ENCODE assay signal across 2 cellular contexts in genomic region chr3:152259480-152259879, GRCh38.
TF ChIP-seq lines count a peak whose summit lies in the region.

No MANE protein-coding gene starts in this region.

TF ChIP-seq in HepG2, 621 proteins besides CTCF, POLR2A, EP300 and RAD21:
- TF ChIP-seq ZNF703 (CRISPR knock-in tag; IDR thresholded peaks at IDR 0.05; ENCODE audit: borderline replicate concordance) = no peak
- TF ChIP-seq, protein P1, sequence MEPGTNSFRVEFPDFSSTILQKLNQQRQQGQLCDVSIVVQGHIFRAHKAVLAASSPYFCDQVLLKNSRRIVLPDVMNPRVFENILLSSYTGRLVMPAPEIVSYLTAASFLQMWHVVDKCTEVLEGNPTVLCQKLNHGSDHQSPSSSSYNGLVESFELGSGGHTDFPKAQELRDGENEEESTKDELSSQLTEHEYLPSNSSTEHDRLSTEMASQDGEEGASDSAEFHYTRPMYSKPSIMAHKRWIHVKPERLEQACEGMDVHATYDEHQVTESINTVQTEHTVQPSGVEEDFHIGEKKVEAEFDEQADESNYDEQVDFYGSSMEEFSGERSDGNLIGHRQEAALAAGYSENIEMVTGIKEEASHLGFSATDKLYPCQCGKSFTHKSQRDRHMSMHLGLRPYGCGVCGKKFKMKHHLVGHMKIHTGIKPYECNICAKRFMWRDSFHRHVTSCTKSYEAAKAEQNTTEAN (CRISPR knock-in tag; conservative IDR thresholded peaks at IDR 0.05) = no peak
- no peak for TF ChIP-seq SAP130 (CRISPR knock-in tag; IDR thresholded peaks at IDR 0.05; ENCODE audit: low read depth)
- TF ChIP-seq KDM2A (CRISPR knock-in tag; IDR thresholded peaks at IDR 0.05; ENCODE audit: borderline replicate concordance, low read depth) = no peak
- TF ChIP-seq NCOA2 (CRISPR knock-in tag; IDR thresholded peaks at IDR 0.05) = no peak
- no peak for TF ChIP-seq PRDM10 (CRISPR knock-in tag; IDR thresholded peaks at IDR 0.05; ENCODE audit: low read depth)
- no peak for TF ChIP-seq DRAP1 (CRISPR knock-in tag; IDR thresholded peaks at IDR 0.05)
- no peak for TF ChIP-seq ZNF260 (CRISPR knock-in tag; IDR thresholded peaks at IDR 0.05; ENCODE audit: borderline replicate concordance, low read depth)
- TF ChIP-seq MLX (CRISPR knock-in tag; IDR thresholded peaks at IDR 0.05) = no peak
- TF ChIP-seq, protein P2, sequence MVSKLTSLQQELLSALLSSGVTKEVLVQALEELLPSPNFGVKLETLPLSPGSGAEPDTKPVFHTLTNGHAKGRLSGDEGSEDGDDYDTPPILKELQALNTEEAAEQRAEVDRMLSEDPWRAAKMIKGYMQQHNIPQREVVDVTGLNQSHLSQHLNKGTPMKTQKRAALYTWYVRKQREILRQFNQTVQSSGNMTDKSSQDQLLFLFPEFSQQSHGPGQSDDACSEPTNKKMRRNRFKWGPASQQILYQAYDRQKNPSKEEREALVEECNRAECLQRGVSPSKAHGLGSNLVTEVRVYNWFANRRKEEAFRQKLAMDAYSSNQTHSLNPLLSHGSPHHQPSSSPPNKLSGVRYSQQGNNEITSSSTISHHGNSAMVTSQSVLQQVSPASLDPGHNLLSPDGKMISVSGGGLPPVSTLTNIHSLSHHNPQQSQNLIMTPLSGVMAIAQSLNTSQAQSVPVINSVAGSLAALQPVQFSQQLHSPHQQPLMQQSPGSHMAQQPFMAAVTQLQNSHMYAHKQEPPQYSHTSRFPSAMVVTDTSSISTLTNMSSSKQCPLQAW (CRISPR knock-in tag; IDR thresholded peaks at IDR 0.05) = no peak
- TF ChIP-seq SSRP1 (CRISPR knock-in tag; IDR thresholded peaks at IDR 0.05) = no peak
- no peak for TF ChIP-seq YY1 (IDR thresholded peaks at IDR 0.05; ENCODE audit: insufficient read depth, insufficient replicate concordance, low read depth, low read length)

TF ChIP-seq in HEK293T, 16 proteins besides CTCF, POLR2A, EP300 and RAD21:
- TF ChIP-seq NFRKB (IDR thresholded peaks at IDR 0.05) (no peak), HDGF (IDR thresholded peaks at IDR 0.05; ENCODE audit: borderline replicate concordance) (no peak), FOXA1 (IDR thresholded peaks at IDR 0.05) (no peak), BHLHE40 (IDR thresholded peaks at IDR 0.05; ENCODE audit: borderline replicate concordance) (no peak), PKNOX1 (IDR thresholded peaks at IDR 0.05) (no peak), TARDBP (IDR thresholded peaks at IDR 0.05) (no peak), LEF1 (IDR thresholded peaks at IDR 0.05; ENCODE audit: borderline replicate concordance) (no peak), ZNF384 (IDR thresholded peaks at IDR 0.05) (no peak), FOXK2 (IDR thresholded peaks at IDR 0.05) (no peak), CTBP1 (IDR thresholded peaks at IDR 0.05; ENCODE audit: borderline replicate concordance) (no peak), SUZ12 (IDR thresholded peaks at IDR 0.05) (no peak), SP1 (IDR thresholded peaks at IDR 0.05) (no peak)
